1 cellular context compared by ENCODE assay signal in the genomic region with DNA sequence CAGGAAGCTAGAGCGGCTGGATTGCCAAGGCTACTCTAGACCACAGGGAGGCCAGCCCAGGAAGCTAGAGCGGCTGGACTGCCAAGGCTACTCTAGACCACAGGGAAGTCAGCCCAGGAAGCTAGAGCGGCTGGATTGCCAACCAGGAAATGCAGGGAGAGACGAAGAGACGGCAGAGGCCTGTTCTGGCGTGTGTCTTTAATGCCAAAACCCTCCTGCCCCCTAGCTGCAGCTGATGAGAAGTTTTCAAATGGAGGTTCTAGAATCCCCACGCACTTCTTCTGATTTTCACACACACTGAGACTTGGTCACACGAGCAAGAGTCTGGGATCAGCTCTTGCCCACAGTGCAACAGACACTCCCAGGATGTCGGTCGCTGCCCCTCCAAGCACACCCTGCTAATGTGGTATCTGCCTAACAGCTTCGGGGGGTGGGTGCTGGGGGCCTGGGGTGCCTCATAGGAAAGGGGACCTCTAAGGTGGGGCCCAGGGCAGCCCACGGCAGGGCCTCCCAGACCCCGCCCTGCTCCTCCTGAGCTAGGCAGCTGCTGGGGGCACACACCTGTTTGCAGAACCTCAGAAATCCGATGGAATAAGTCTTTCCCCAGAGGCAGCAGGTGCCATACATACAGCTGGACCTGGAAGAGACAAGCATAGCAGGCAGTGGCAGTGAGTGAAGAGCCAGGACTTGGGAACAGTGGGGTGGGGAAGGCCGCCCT.
TF ChIP-seq lines count a peak whose summit lies in the region.

No MANE protein-coding gene starts in this region.

TF ChIP-seq in WTC11, 78 proteins besides CTCF, POLR2A, EP300 and RAD21 (continued from another document):
- TF ChIP-seq ZNF281 (CRISPR knock-in tag; IDR thresholded peaks at IDR 0.05): no peak
- TF ChIP-seq NFE2L1 (CRISPR knock-in tag; IDR thresholded peaks at IDR 0.05): no peak
- TF ChIP-seq, protein P1, sequence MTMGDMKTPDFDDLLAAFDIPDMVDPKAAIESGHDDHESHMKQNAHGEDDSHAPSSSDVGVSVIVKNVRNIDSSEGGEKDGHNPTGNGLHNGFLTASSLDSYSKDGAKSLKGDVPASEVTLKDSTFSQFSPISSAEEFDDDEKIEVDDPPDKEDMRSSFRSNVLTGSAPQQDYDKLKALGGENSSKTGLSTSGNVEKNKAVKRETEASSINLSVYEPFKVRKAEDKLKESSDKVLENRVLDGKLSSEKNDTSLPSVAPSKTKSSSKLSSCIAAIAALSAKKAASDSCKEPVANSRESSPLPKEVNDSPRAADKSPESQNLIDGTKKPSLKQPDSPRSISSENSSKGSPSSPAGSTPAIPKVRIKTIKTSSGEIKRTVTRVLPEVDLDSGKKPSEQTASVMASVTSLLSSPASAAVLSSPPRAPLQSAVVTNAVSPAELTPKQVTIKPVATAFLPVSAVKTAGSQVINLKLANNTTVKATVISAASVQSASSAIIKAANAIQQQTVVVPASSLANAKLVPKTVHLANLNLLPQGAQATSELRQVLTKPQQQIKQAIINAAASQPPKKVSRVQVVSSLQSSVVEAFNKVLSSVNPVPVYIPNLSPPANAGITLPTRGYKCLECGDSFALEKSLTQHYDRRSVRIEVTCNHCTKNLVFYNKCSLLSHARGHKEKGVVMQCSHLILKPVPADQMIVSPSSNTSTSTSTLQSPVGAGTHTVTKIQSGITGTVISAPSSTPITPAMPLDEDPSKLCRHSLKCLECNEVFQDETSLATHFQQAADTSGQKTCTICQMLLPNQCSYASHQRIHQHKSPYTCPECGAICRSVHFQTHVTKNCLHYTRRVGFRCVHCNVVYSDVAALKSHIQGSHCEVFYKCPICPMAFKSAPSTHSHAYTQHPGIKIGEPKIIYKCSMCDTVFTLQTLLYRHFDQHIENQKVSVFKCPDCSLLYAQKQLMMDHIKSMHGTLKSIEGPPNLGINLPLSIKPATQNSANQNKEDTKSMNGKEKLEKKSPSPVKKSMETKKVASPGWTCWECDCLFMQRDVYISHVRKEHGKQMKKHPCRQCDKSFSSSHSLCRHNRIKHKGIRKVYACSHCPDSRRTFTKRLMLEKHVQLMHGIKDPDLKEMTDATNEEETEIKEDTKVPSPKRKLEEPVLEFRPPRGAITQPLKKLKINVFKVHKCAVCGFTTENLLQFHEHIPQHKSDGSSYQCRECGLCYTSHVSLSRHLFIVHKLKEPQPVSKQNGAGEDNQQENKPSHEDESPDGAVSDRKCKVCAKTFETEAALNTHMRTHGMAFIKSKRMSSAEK (CRISPR knock-in tag; IDR thresholded peaks at IDR 0.05; ENCODE audit: borderline replicate concordance): no peak
- no peak for TF ChIP-seq RELA (CRISPR knock-in tag; IDR thresholded peaks at IDR 0.05; ENCODE audit: borderline replicate concordance)
